1 cellular context compared by ENCODE assay signal in genomic region chr11:62546244-62546936, GRCh38.
TF ChIP-seq lines count a peak whose summit lies in the region.

A gene with protein sequence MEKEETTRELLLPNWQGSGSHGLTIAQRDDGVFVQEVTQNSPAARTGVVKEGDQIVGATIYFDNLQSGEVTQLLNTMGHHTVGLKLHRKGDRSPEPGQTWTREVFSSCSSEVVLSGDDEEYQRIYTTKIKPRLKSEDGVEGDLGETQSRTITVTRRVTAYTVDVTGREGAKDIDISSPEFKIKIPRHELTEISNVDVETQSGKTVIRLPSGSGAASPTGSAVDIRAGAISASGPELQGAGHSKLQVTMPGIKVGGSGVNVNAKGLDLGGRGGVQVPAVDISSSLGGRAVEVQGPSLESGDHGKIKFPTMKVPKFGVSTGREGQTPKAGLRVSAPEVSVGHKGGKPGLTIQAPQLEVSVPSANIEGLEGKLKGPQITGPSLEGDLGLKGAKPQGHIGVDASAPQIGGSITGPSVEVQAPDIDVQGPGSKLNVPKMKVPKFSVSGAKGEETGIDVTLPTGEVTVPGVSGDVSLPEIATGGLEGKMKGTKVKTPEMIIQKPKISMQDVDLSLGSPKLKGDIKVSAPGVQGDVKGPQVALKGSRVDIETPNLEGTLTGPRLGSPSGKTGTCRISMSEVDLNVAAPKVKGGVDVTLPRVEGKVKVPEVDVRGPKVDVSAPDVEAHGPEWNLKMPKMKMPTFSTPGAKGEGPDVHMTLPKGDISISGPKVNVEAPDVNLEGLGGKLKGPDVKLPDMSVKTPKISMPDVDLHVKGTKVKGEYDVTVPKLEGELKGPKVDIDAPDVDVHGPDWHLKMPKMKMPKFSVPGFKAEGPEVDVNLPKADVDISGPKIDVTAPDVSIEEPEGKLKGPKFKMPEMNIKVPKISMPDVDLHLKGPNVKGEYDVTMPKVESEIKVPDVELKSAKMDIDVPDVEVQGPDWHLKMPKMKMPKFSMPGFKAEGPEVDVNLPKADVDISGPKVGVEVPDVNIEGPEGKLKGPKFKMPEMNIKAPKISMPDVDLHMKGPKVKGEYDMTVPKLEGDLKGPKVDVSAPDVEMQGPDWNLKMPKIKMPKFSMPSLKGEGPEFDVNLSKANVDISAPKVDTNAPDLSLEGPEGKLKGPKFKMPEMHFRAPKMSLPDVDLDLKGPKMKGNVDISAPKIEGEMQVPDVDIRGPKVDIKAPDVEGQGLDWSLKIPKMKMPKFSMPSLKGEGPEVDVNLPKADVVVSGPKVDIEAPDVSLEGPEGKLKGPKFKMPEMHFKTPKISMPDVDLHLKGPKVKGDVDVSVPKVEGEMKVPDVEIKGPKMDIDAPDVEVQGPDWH (N-terminal part only) (minus strand): TSS chr11:62546806. CDS start chr11:62536098, 10,708 bp downstream.

TF ChIP-seq in HepG2, 621 proteins besides CTCF, POLR2A, EP300 and RAD21 (continued from another document and continues in another):
- TF ChIP-seq ARID4A (CRISPR knock-in tag; IDR thresholded peaks at IDR 0.05; ENCODE audit: borderline replicate concordance): peak; percentile 39
- no peak for TF ChIP-seq ARNT (IDR thresholded peaks at IDR 0.05)
- no peak for TF ChIP-seq RARA (CRISPR knock-in tag; IDR thresholded peaks at IDR 0.05)
- peak; percentile 53; the same call in 1 of the 2 replicates for TF ChIP-seq ZNF574 (CRISPR knock-in tag; IDR thresholded peaks at IDR 0.05)
- TF ChIP-seq, protein P1, sequence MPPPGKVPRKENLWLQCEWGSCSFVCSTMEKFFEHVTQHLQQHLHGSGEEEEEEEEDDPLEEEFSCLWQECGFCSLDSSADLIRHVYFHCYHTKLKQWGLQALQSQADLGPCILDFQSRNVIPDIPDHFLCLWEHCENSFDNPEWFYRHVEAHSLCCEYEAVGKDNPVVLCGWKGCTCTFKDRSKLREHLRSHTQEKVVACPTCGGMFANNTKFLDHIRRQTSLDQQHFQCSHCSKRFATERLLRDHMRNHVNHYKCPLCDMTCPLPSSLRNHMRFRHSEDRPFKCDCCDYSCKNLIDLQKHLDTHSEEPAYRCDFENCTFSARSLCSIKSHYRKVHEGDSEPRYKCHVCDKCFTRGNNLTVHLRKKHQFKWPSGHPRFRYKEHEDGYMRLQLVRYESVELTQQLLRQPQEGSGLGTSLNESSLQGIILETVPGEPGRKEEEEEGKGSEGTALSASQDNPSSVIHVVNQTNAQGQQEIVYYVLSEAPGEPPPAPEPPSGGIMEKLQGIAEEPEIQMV (CRISPR knock-in tag; IDR thresholded peaks at IDR 0.05; ENCODE audit: low read depth): no peak
- TF ChIP-seq ZNF337 (CRISPR knock-in tag; IDR thresholded peaks at IDR 0.05; ENCODE audit: borderline replicate concordance, low read depth): no peak
- TF ChIP-seq U2AF1 (optimal IDR thresholded peaks at IDR 0.05; ENCODE audit: low read depth, low read length): no peak
- no peak for TF ChIP-seq ZIK1 (CRISPR knock-in tag; IDR thresholded peaks at IDR 0.05; ENCODE audit: borderline replicate concordance, low read depth)
- peak; percentile 0; the same call in 1 of the 2 replicates for TF ChIP-seq ZNF34 (CRISPR knock-in tag; IDR thresholded peaks at IDR 0.05; ENCODE audit: borderline replicate concordance)
- peak; percentile 48; the same call in 1 of the 2 replicates for TF ChIP-seq NR1H2 (CRISPR knock-in tag; IDR thresholded peaks at IDR 0.05; ENCODE audit: borderline replicate concordance, low read depth)
- TF ChIP-seq ZNF280D (CRISPR knock-in tag; IDR thresholded peaks at IDR 0.05): no peak
- no peak for TF ChIP-seq ZBTB20 (CRISPR knock-in tag; IDR thresholded peaks at IDR 0.05; ENCODE audit: borderline replicate concordance, low read depth)
- no peak for TF ChIP-seq ZNF564 (CRISPR knock-in tag; IDR thresholded peaks at IDR 0.05)
- peak; percentile 72; the same call in 1 of the 2 replicates for TF ChIP-seq ZNF816 (CRISPR knock-in tag; IDR thresholded peaks at IDR 0.05; ENCODE audit: borderline replicate concordance)
- no peak for TF ChIP-seq ZNF782 (CRISPR knock-in tag; IDR thresholded peaks at IDR 0.05; ENCODE audit: borderline replicate concordance)
- no peak for TF ChIP-seq NPAS2 (CRISPR knock-in tag; IDR thresholded peaks at IDR 0.05; ENCODE audit: borderline replicate concordance)
- TF ChIP-seq, protein P2, sequence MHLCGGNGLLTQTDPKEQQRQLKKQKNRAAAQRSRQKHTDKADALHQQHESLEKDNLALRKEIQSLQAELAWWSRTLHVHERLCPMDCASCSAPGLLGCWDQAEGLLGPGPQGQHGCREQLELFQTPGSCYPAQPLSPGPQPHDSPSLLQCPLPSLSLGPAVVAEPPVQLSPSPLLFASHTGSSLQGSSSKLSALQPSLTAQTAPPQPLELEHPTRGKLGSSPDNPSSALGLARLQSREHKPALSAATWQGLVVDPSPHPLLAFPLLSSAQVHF (CRISPR knock-in tag; IDR thresholded peaks at IDR 0.05): no peak
- peak; percentile 42; the same call in 1 of the 2 replicates for TF ChIP-seq MEIS2 (CRISPR knock-in tag; IDR thresholded peaks at IDR 0.05)
- no peak for TF ChIP-seq NBN (conservative IDR thresholded peaks at IDR 0.05)
- TF ChIP-seq TOE1 (CRISPR knock-in tag; IDR thresholded peaks at IDR 0.05): no peak
- TF ChIP-seq ZNF441 (CRISPR knock-in tag; IDR thresholded peaks at IDR 0.05; ENCODE audit: borderline replicate concordance): peak; percentile 59; the same call in 1 of the 2 replicates
- TF ChIP-seq ZNF432 (CRISPR knock-in tag; IDR thresholded peaks at IDR 0.05; ENCODE audit: borderline replicate concordance): no peak
- peak; percentile 27; the same call in 1 of the 2 replicates for TF ChIP-seq HOXA9 (CRISPR knock-in tag; IDR thresholded peaks at IDR 0.05; ENCODE audit: borderline replicate concordance)
- peak; percentile 6; the same call in 1 of the 2 replicates for TF ChIP-seq HBP1 (CRISPR knock-in tag; IDR thresholded peaks at IDR 0.05; ENCODE audit: low read depth)
- TF ChIP-seq ZBTB49 (CRISPR knock-in tag; IDR thresholded peaks at IDR 0.05; ENCODE audit: borderline replicate concordance): no peak
- TF ChIP-seq POLR2G (IDR thresholded peaks at IDR 0.05; ENCODE audit: low read depth, low read length): peak; percentile 59; the same call in 1 of the 2 replicates
- no peak for TF ChIP-seq BRCA1 (CRISPR knock-in tag; IDR thresholded peaks at IDR 0.05)
- peak; percentile 6; the same call in 1 of the 2 replicates for TF ChIP-seq HDAC1 (CRISPR knock-in tag; IDR thresholded peaks at IDR 0.05)
- no peak for TF ChIP-seq HDAC6 (IDR thresholded peaks at IDR 0.05; ENCODE audit: low read depth, low read length)
- TF ChIP-seq SRSF1 (optimal IDR thresholded peaks at IDR 0.05; ENCODE audit: low read depth, low read length): no peak
- peak; percentile 70 for TF ChIP-seq AGO2 (optimal IDR thresholded peaks at IDR 0.05; ENCODE audit: low read depth, low read length)
- TF ChIP-seq PBX3 (CRISPR knock-in tag; IDR thresholded peaks at IDR 0.05; ENCODE audit: borderline replicate concordance): peak; percentile 44; the same call in 1 of the 2 replicates
